18 cellular contexts compared by ENCODE assay signal in genomic region chr1:74465193-74465681, GRCh38. TPM values are rescaled to one million over a fixed set of nuclear protein-coding genes. Genes with fewer than 3 reads are reported as not detected.
DNase-seq lines count a peak whose midpoint lies in the region; ATAC-seq and TF ChIP-seq lines count a peak whose summit lies in the region.
"Had no signal": no experiment of that assay in that cellular context is flagged by ENCODE, and none has a peak within 500 bp of the region (broad histone marks: within the 10 kb centered on the region; RNA-seq: fewer than 3 reads in every experiment).

No MANE protein-coding gene starts in this region.

- H3K18ac ChIP-seq in trophoblast cell (ENCODE audit: low read length), result no peak overlapping the region

- ATAC-seq in Right ventricle myocardium superior (ENCODE audit: poor library complexity), result no peak
- no peak for ATAC-seq in HG03175 (IDR thresholded peaks at IDR 0.05; ENCODE audit: unreplicated experiment)
- ATAC-seq in HG02642 (IDR thresholded peaks at IDR 0.05; ENCODE audit: poor library complexity, unreplicated experiment), result no peak

- H2BK12ac ChIP-seq in trophoblast cell (ENCODE audit: low read length), result peak overlapping the region; percentile 11

- no peak overlapping the region for H4K8ac ChIP-seq in trophoblast cell (ENCODE audit: low read depth, low read length)

- H3K4me1 ChIP-seq in trophoblast cell (ENCODE audit: control insufficient read depth in 1 of 2, insufficient read depth in 2 of 2, low read length in 2 of 2) (no peaks in the 10 kb centered on the region), testis (peaks cover 4% of the 10 kb centered on the region)
- H3K4me1 ChIP-seq: BLaER1, Caco-2 had no signal

- no peaks in the 10 kb centered on the region for H3K36me3 Mint-ChIP-seq in chondrocyte (ENCODE audit: low read depth)
- H3K36me3 Mint-ChIP-seq: CD8-positive, alpha-beta memory T cell had no signal

- H3K27me3 Mint-ChIP-seq in chondrocyte (ENCODE audit: low read depth), result peaks cover 23% of the 10 kb centered on the region
- H3K27me3 Mint-ChIP-seq: CD8-positive, alpha-beta memory T cell had no signal

- H3K36me3 ChIP-seq in trophoblast cell (ENCODE audit: control insufficient read depth in 1 of 2, insufficient read depth in 2 of 2, low read length in 2 of 2) (no peaks in the 10 kb centered on the region), testis (ENCODE audit: low read depth, missing control alignments) (no peaks in the 10 kb centered on the region), WERI-Rb-1 (no peaks in the 10 kb centered on the region)
- H3K36me3 ChIP-seq: BLaER1 had no signal

- H3K4me1 Mint-ChIP-seq in chondrocyte (ENCODE audit: low read depth), result peaks cover 6% of the 10 kb centered on the region

- H3K14ac ChIP-seq in trophoblast cell (ENCODE audit: low read length), result no peak overlapping the region

- TF ChIP-seq CTCF in chondrocyte (IDR thresholded peaks at IDR 0.05) (no peak), testis (IDR thresholded peaks at IDR 0.05) (no peak), WERI-Rb-1 (IDR thresholded peaks at IDR 0.05; ENCODE audit: low read depth, low read length) (no peak)

- no peak overlapping the region for H2BK5ac ChIP-seq in trophoblast cell (ENCODE audit: low read depth, low read length, poor library complexity)

- H2AK5ac ChIP-seq in trophoblast cell (ENCODE audit: low read length), result no peak overlapping the region

- H3K4me3 ChIP-seq in trophoblast cell (ENCODE audit: low read depth, low read length), result no peak overlapping the region
- peak overlapping the region; percentile 24 to 37 for H3K4me3 ChIP-seq in testis
- no peak overlapping the region for H3K4me3 ChIP-seq in WERI-Rb-1 (ENCODE audit: low read depth, low read length)
- H3K4me3 ChIP-seq: BLaER1 had no signal

- H3K27ac ChIP-seq in trophoblast cell (ENCODE audit: low read depth, low read length), result no peak overlapping the region
- no peak overlapping the region for H3K27ac ChIP-seq in testis
- H3K27ac ChIP-seq in WERI-Rb-1, result no peak overlapping the region
- H3K27ac ChIP-seq: BLaER1 had no signal

- no peaks in the 10 kb centered on the region for H3K9me3 Mint-ChIP-seq in chondrocyte (ENCODE audit: low read depth)
- H3K9me3 Mint-ChIP-seq: CD8-positive, alpha-beta memory T cell had no signal

- DNase-seq in Right ventricle myocardium superior (peak; percentile 37), cardiac septum (ENCODE audit: low spot score) (no peak), chondrocyte (ENCODE audit: low spot score) (peak; percentile 86), trophoblast cell (no peak), testis (no peak), WERI-Rb-1 (no peak)
- DNase-seq: 8988T; AML-193; Caco-2; CD8-positive, alpha-beta memory T cell; DMS53; GF-D8; HCEC 1CT; HFFc6 had no signal

- no peak overlapping the region for H3K4me3 Mint-ChIP-seq in chondrocyte (ENCODE audit: unreplicated experiment)
- H3K4me3 Mint-ChIP-seq: CD8-positive, alpha-beta memory T cell; HFFc6 had no signal

- no peak overlapping the region for H4K91ac ChIP-seq in trophoblast cell (ENCODE audit: low read depth, low read length)

- no peaks in the 10 kb centered on the region for H3K79me1 ChIP-seq in trophoblast cell (ENCODE audit: low read length)

- no peaks in the 10 kb centered on the region for H3K79me2 ChIP-seq in trophoblast cell (ENCODE audit: control insufficient read depth, insufficient read depth, low read length, poor library complexity)

- no peak overlapping the region for H3K9ac ChIP-seq in trophoblast cell (ENCODE audit: low read length)
- H3K9ac ChIP-seq: BLaER1 had no signal

- H3K27me3 ChIP-seq in trophoblast cell (ENCODE audit: insufficient read depth, low read length), result no peaks in the 10 kb centered on the region
- H3K27me3 ChIP-seq in testis, result no peaks in the 10 kb centered on the region
- H3K27me3 ChIP-seq in WERI-Rb-1 (ENCODE audit: insufficient read depth, low read depth, severe bottlenecking), result no peaks in the 10 kb centered on the region
- H3K27me3 ChIP-seq: BLaER1 had no signal

- no peak overlapping the region for H2AFZ ChIP-seq in trophoblast cell (ENCODE audit: insufficient read depth, low read length, poor library complexity)

- H3K23ac ChIP-seq in trophoblast cell (ENCODE audit: low read length), result no peak overlapping the region

- WGBS in trophoblast cell (ENCODE audit: extremely low coverage, insufficient coverage, insufficient read length), result no CpG with 5 or more reads among the region's 24 CpGs
- WGBS in testis, 2 donors, result 84% methylated on average over 10 of the region's 24 CpGs; no CpG with 5 or more reads in 1 of the 2 donors

- peaks cover 5% of the 10 kb centered on the region for H3K9me3 ChIP-seq in trophoblast cell (ENCODE audit: insufficient read depth, low read depth, low read length)
- no peaks in the 10 kb centered on the region for H3K9me3 ChIP-seq in testis
- H3K9me3 ChIP-seq in WERI-Rb-1 (ENCODE audit: severe bottlenecking), result peaks cover 6% of the 10 kb centered on the region
- H3K9me3 ChIP-seq: Caco-2 had no signal

- intact Hi-C loops in Right ventricle myocardium superior (cut with DNase I) (no loop called here), cardiac septum (cut with DNase I) (loop anchor here (10.0 kb wide), 1 partner anchor 230 kb away; the partner anchor contains the start of gene TNNI3K), testis (cut with DNase I; ENCODE audit: low total_unique reads) (no loop called here)

- H2BK120ac ChIP-seq in trophoblast cell (ENCODE audit: insufficient read depth, low read length, poor library complexity), result no peak overlapping the region

- no peak overlapping the region for H3K4ac ChIP-seq in trophoblast cell (ENCODE audit: low read depth, low read length)

- TF ChIP-seq POLR2A in testis (IDR thresholded peaks at IDR 0.05), result no peak

- H3K4me2 ChIP-seq in trophoblast cell (ENCODE audit: low read length), result no peak overlapping the region
- H3K4me2 ChIP-seq: BLaER1 had no signal

- H4K12ac ChIP-seq in trophoblast cell (ENCODE audit: low read depth, low read length), result no peak overlapping the region

- H3K27ac Mint-ChIP-seq in chondrocyte (ENCODE audit: unreplicated experiment), result no peak overlapping the region
- H3K27ac Mint-ChIP-seq: CD8-positive, alpha-beta memory T cell; HFFc6 had no signal

RNA-seq across cellular contexts. Expression of gene LRRC53, which starts 47.2 kb away (rescaled TPM):
- total RNA-seq in Right ventricle myocardium superior, result not detected
- total RNA-seq in cardiac septum, result not detected
- not detected in 3 replicates for total RNA-seq in chondrocyte
- polyA plus RNA-seq in trophoblast cell (2013), result 0.71 and 0.92 TPM in 2 replicates
- total RNA-seq in testis, result under 1 TPM in 1 of 2 donors, not detected in 1; 0.08 TPM
- not detected for polyA plus RNA-seq in testis (ENCODE audit: insufficient read depth, low read depth, low replicate concordance)
- total RNA-seq: Caco-2; CD8-positive, alpha-beta memory T cell; H4; HFFc6 had no signal
- polyA plus RNA-seq: CD8-positive, alpha-beta memory T cell had no signal

Comparison
In these comparisons a context has a peak if more than half of its experiments do, and no peak if none do; other contexts are left out.
1. DNase-seq: peak in Right ventricle myocardium superior (single experiment) and chondrocyte (single experiment); none in cardiac septum (single experiment), trophoblast cell (0 of 2), testis (single experiment) and WERI-Rb-1 (single experiment).
2. H3K4me3 ChIP-seq: peak in testis (2 of 2); none in trophoblast cell (single experiment) and WERI-Rb-1 (single experiment).